Comparison of ENCODE assay signal across 15 cellular contexts in the genomic region with DNA sequence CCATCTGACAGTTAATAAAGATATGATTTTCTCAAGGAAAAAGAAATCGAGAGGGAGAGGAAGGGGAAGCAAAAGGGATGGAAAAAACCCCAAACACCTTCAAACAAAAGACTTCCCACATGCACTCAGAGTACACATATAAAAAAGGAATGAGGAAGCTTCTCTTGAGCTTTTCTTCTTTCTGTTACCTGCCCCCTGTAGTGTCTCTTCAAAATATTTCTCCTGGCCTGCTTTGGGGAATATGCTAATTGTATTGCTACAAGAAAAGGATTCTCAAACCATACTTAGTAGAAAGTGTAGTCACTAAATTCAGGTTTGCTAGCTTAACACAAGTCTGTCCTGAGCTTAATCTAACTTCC. TPM values are rescaled to one million over a fixed set of nuclear protein-coding genes. Genes with fewer than 3 reads are reported as not detected.
DNase-seq lines count a peak whose midpoint lies in the region; ATAC-seq, FAIRE-seq and TF ChIP-seq lines count a peak whose summit lies in the region.
"Had no signal": no experiment of that assay in that cellular context is flagged by ENCODE, and none has a peak within 500 bp of the region (broad histone marks: within the 10 kb centered on the region; RNA-seq: fewer than 3 reads in every experiment).

No MANE protein-coding gene starts in this region.

- no peaks in the 10 kb centered on the region for H3K27me3 Mint-ChIP-seq in central memory CD8-positive, alpha-beta T cell
- no peaks in the 10 kb centered on the region for H3K27me3 Mint-ChIP-seq in activated CD8-positive, alpha-beta T cell treated with anti-CD3 and anti-CD28 coated beads for 36 hours
- H3K27me3 Mint-ChIP-seq: B cell had no signal

- CTCF ChIA-PET in activated CD8-positive, alpha-beta T cell treated with anti-CD3 and anti-CD28 coated beads for 36 hours (lab: Charles Lee): interaction anchor here (0.9 to 3.0 kb wide), 3 partner anchors 10 to 241 kb away, joined by 3 to 12 read pairs (median 4); no protein-coding TSS in a partner anchor

- DNase-seq in GM18507 (ENCODE audit: extremely low spot score, insufficient read length, low read depth) (no peak), mucosa of gallbladder (ENCODE audit: low spot score) (no peak), NCI-H1694 treated with DMSO at 0.1 percent for 48 hours (lab: John Stamatoyannopoulos, UW) (no peak)
- no peak for DNase-seq in central memory CD8-positive, alpha-beta T cell (ENCODE audit: low spot score in 2 of 2)
- no peak for DNase-seq in activated CD8-positive, alpha-beta T cell treated with anti-CD3 and anti-CD28 coated beads for 36 hours
- DNase-seq: activated CD4-positive, alpha-beta T cell treated with anti-CD3 and anti-CD28 coated beads, Interleukin-2, amount 50 U/mL, for 1 hour; DND-41; left cardiac atrium; NCI-H1930; right lobe of liver; SW 1271 had no signal

- POLR2A ChIA-PET in activated CD8-positive, alpha-beta T cell treated with anti-CD3 and anti-CD28 coated beads for 36 hours (lab: Charles Lee): no interaction called here

- H3K4me1 Mint-ChIP-seq in central memory CD8-positive, alpha-beta T cell: peaks cover 11% of the 10 kb centered on the region
- H3K4me1 Mint-ChIP-seq in activated CD8-positive, alpha-beta T cell treated with anti-CD3 and anti-CD28 coated beads for 36 hours (ENCODE audit: low read depth): peaks cover 3% of the 10 kb centered on the region

- H3K4me3 Mint-ChIP-seq in central memory CD8-positive, alpha-beta T cell: no peak overlapping the region
- no peak overlapping the region for H3K4me3 Mint-ChIP-seq in activated CD8-positive, alpha-beta T cell treated with anti-CD3 and anti-CD28 coated beads for 36 hours
- H3K4me3 Mint-ChIP-seq: B cell had no signal

- ATAC-seq in GM19467 (IDR thresholded peaks at IDR 0.05; ENCODE audit: unreplicated experiment) (peak; percentile 4), HG03060 (IDR thresholded peaks at IDR 0.05; ENCODE audit: low read depth, unreplicated experiment) (peak; percentile 15), HG03469 (IDR thresholded peaks at IDR 0.05; ENCODE audit: unreplicated experiment) (no peak)
- no peak for ATAC-seq in central memory CD8-positive, alpha-beta T cell (replicated peaks; ENCODE audit: extremely low read depth, poor library complexity, severe bottlenecking)
- no peak for ATAC-seq in activated CD8-positive, alpha-beta T cell treated with anti-CD3 and anti-CD28 coated beads for 36 hours
- ATAC-seq: left cardiac atrium, right lobe of liver had no signal

- no peaks in the 10 kb centered on the region for H3K9me3 Mint-ChIP-seq in central memory CD8-positive, alpha-beta T cell
- no peaks in the 10 kb centered on the region for H3K9me3 Mint-ChIP-seq in activated CD8-positive, alpha-beta T cell treated with anti-CD3 and anti-CD28 coated beads for 36 hours

- H3K36me3 Mint-ChIP-seq in central memory CD8-positive, alpha-beta T cell (ENCODE audit: insufficient read depth): no peaks in the 10 kb centered on the region
- H3K36me3 Mint-ChIP-seq in activated CD8-positive, alpha-beta T cell treated with anti-CD3 and anti-CD28 coated beads for 36 hours (ENCODE audit: low read depth): peaks cover 2% of the 10 kb centered on the region

- intact Hi-C loops in activated CD8-positive, alpha-beta T cell treated with anti-CD3 and anti-CD28 coated beads for 36 hours (cut with micrococcal nuclease): no loop called here

- TF ChIP-seq CTCF in activated CD8-positive, alpha-beta T cell treated with anti-CD3 and anti-CD28 coated beads for 36 hours (IDR thresholded peaks at IDR 0.05): no peak

- FAIRE-seq in GM18507 (lab: Jason Lieb, UNC): peak; percentile 48

- H3K27ac Mint-ChIP-seq in central memory CD8-positive, alpha-beta T cell (ENCODE audit: low read depth): peak overlapping the region; percentile 64
- H3K27ac Mint-ChIP-seq in activated CD8-positive, alpha-beta T cell treated with anti-CD3 and anti-CD28 coated beads for 36 hours: no peak overlapping the region
- H3K27ac Mint-ChIP-seq: B cell had no signal

RNA-seq across cellular contexts. Expression of a gene that starts 58.7 kb away (rescaled TPM):
- total RNA-seq in mucosa of gallbladder: 0.43 TPM
- total RNA-seq in activated CD8-positive, alpha-beta T cell treated with anti-CD3 and anti-CD28 coated beads for 36 hours: 10 to 100 TPM; 13.7 to 13.9 TPM

Comparison
In these comparisons a context has a peak if more than half of its experiments do, and no peak if none do; other contexts are left out.
1. ATAC-seq: peak in GM19467 (single experiment) and HG03060 (single experiment); none in central memory CD8-positive, alpha-beta T cell (single experiment), HG03469 (single experiment) and activated CD8-positive, alpha-beta T cell treated with anti-CD3 and anti-CD28 coated beads for 36 hours (single experiment).
2. RNA of a gene that starts 58.7 kb away (total RNA-seq): 13.7 to 13.9 TPM in activated CD8-positive, alpha-beta T cell treated with anti-CD3 and anti-CD28 coated beads for 36 hours; 0.43 TPM in mucosa of gallbladder (single experiment); every median in the first group is over 10 times any median in the second.